ENCODE assay signal across 1 cellular context in genomic region chr6:138987643-138988468, GRCh38.
TF ChIP-seq lines count a peak whose summit lies in the region.

REPS1 (minus strand) TSS chr6:138988253; CDS start chr6:138987682, 571 bp downstream.

TF ChIP-seq in HepG2, 621 proteins besides CTCF, POLR2A, EP300 and RAD21 (continued from another document and continues in another):
- no peak for TF ChIP-seq ZNF704 (CRISPR knock-in tag; IDR thresholded peaks at IDR 0.05; ENCODE audit: borderline replicate concordance)
- TF ChIP-seq PRDM15 (CRISPR knock-in tag; IDR thresholded peaks at IDR 0.05), result peak; percentile 57; the same call in 1 of the 2 replicates
- TF ChIP-seq GATAD2A (CRISPR knock-in tag; IDR thresholded peaks at IDR 0.05), result peak; percentile 87
- TF ChIP-seq ZNF331 (CRISPR knock-in tag; IDR thresholded peaks at IDR 0.05), result peak; percentile 78
- peak; percentile 81 for TF ChIP-seq MAX (IDR thresholded peaks at IDR 0.05)
- TF ChIP-seq HNRNPH1 (optimal IDR thresholded peaks at IDR 0.05; ENCODE audit: low read depth, low read length), result peak; percentile 60
- no peak for TF ChIP-seq GLMP (CRISPR knock-in tag; IDR thresholded peaks at IDR 0.05; ENCODE audit: borderline replicate concordance)
- TF ChIP-seq ZBTB14 (CRISPR knock-in tag; IDR thresholded peaks at IDR 0.05), result peak; percentile 65; the same call in 1 of the 2 replicates
- peak; percentile 49; the same call in 1 of the 2 replicates for TF ChIP-seq MEIS2 (CRISPR knock-in tag; IDR thresholded peaks at IDR 0.05)
- peak; percentile 85; the same call in 1 of the 2 replicates for TF ChIP-seq ATF6 (CRISPR knock-in tag; conservative IDR thresholded peaks at IDR 0.05)
- TF ChIP-seq, protein P1, sequence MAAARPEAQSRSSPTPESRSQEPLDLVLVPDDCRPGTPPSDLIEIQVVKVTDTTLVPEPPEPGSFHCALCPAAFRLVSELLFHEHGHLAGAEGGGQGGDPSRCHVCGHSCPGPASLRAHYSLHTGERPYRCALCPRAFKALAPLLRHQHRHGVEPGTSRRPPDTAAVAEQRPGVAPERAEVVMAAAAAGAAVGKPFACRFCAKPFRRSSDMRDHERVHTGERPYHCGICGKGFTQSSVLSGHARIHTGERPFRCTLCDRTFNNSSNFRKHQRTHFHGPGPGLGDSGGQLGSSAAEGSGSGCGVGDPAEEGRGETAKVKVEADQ (CRISPR knock-in tag; IDR thresholded peaks at IDR 0.05; ENCODE audit: borderline replicate concordance), result no peak
- no peak for TF ChIP-seq JDP2 (CRISPR knock-in tag; IDR thresholded peaks at IDR 0.05; ENCODE audit: borderline replicate concordance)
- 0 out of 2 replicates have a peak, but pooled peaks have one; percentile 3 for TF ChIP-seq ARID2 (CRISPR knock-in tag; IDR thresholded peaks at IDR 0.05; ENCODE audit: borderline replicate concordance)
- TF ChIP-seq RARG (CRISPR knock-in tag; IDR thresholded peaks at IDR 0.05; ENCODE audit: low read depth), result no peak
- no peak; the same call in none of the 2 replicates for TF ChIP-seq ZNF703 (CRISPR knock-in tag; IDR thresholded peaks at IDR 0.05; ENCODE audit: borderline replicate concordance)
- no peak; the same call in 1 of the 2 replicates for TF ChIP-seq REL (CRISPR knock-in tag; conservative IDR thresholded peaks at IDR 0.05)
- peak; percentile 94; the same call in 1 of the 2 replicates for TF ChIP-seq ARHGAP35 (CRISPR knock-in tag; IDR thresholded peaks at IDR 0.05; ENCODE audit: borderline replicate concordance)
- TF ChIP-seq ARNTL (CRISPR knock-in tag; IDR thresholded peaks at IDR 0.05), result no peak
- TF ChIP-seq NONO (IDR thresholded peaks at IDR 0.05), result no peak
- TF ChIP-seq NONO (CRISPR knock-in tag; conservative IDR thresholded peaks at IDR 0.05), result peak; percentile 97
- TF ChIP-seq TFDP1 (CRISPR knock-in tag; IDR thresholded peaks at IDR 0.05; ENCODE audit: borderline replicate concordance), result peak; percentile 80
- TF ChIP-seq ZNF670 (CRISPR knock-in tag; IDR thresholded peaks at IDR 0.05; ENCODE audit: borderline replicate concordance), result no peak
- TF ChIP-seq ARNT2 (CRISPR knock-in tag; IDR thresholded peaks at IDR 0.05; ENCODE audit: low read depth), result peak; percentile 90; the same call in 1 of the 2 replicates
- TF ChIP-seq SYNCRIP (IDR thresholded peaks at IDR 0.05; ENCODE audit: insufficient read depth, low read depth, low read length), result no peak
- TF ChIP-seq ZNF10 (CRISPR knock-in tag; IDR thresholded peaks at IDR 0.05; ENCODE audit: borderline replicate concordance, low read depth), result no peak
- peak; percentile 90 for TF ChIP-seq FOXO1 (CRISPR knock-in tag; IDR thresholded peaks at IDR 0.05)
- TF ChIP-seq STAG1 (CRISPR knock-in tag; IDR thresholded peaks at IDR 0.05), result peak; percentile 66
- TF ChIP-seq ZKSCAN1 (IDR thresholded peaks at IDR 0.05; ENCODE audit: low read length), result 0 out of 2 replicates have a peak, but pooled peaks have one; percentile 13
- no peak for TF ChIP-seq HNRNPL (IDR thresholded peaks at IDR 0.05; ENCODE audit: low read depth, low read length)
- TF ChIP-seq NCOA2 (CRISPR knock-in tag; IDR thresholded peaks at IDR 0.05), result peak; percentile 59; the same call in 1 of the 2 replicates
- TF ChIP-seq GZF1 (CRISPR knock-in tag; IDR thresholded peaks at IDR 0.05), result 0 out of 2 replicates have a peak, but pooled peaks have one; percentile 77
- TF ChIP-seq ZNF275 (CRISPR knock-in tag; IDR thresholded peaks at IDR 0.05; ENCODE audit: borderline replicate concordance), result peak; percentile 86; the same call in 1 of the 2 replicates
- no peak for TF ChIP-seq IKZF4 (CRISPR knock-in tag; IDR thresholded peaks at IDR 0.05; ENCODE audit: borderline replicate concordance, low read depth, not compliant biosample characterization)
- peak; percentile 92 for TF ChIP-seq FOXK1 (CRISPR knock-in tag; IDR thresholded peaks at IDR 0.05; ENCODE audit: borderline replicate concordance, low read depth)
- TF ChIP-seq SIN3A (IDR thresholded peaks at IDR 0.05; ENCODE audit: borderline replicate concordance, low read depth, low read length), result 0 out of 2 replicates have a peak, but pooled peaks have one; percentile 32
- TF ChIP-seq MIER2 (CRISPR knock-in tag; IDR thresholded peaks at IDR 0.05), result peak; percentile 77; the same call in 1 of the 2 replicates
- TF ChIP-seq ZNF879 (CRISPR knock-in tag; IDR thresholded peaks at IDR 0.05), result 0 out of 2 replicates have a peak, but pooled peaks have one; percentile 54
- TF ChIP-seq TEAD3 (CRISPR knock-in tag; optimal IDR thresholded peaks at IDR 0.05; ENCODE audit: borderline replicate concordance), result peak; percentile 81
- TF ChIP-seq MTF2 (CRISPR knock-in tag; IDR thresholded peaks at IDR 0.05; ENCODE audit: borderline replicate concordance), result 0 out of 2 replicates have a peak, but pooled peaks have one; percentile 8
- peak; percentile 53; the same call in 1 of the 2 replicates for TF ChIP-seq TARDBP (CRISPR knock-in tag; IDR thresholded peaks at IDR 0.05)
- TF ChIP-seq, protein P2, sequence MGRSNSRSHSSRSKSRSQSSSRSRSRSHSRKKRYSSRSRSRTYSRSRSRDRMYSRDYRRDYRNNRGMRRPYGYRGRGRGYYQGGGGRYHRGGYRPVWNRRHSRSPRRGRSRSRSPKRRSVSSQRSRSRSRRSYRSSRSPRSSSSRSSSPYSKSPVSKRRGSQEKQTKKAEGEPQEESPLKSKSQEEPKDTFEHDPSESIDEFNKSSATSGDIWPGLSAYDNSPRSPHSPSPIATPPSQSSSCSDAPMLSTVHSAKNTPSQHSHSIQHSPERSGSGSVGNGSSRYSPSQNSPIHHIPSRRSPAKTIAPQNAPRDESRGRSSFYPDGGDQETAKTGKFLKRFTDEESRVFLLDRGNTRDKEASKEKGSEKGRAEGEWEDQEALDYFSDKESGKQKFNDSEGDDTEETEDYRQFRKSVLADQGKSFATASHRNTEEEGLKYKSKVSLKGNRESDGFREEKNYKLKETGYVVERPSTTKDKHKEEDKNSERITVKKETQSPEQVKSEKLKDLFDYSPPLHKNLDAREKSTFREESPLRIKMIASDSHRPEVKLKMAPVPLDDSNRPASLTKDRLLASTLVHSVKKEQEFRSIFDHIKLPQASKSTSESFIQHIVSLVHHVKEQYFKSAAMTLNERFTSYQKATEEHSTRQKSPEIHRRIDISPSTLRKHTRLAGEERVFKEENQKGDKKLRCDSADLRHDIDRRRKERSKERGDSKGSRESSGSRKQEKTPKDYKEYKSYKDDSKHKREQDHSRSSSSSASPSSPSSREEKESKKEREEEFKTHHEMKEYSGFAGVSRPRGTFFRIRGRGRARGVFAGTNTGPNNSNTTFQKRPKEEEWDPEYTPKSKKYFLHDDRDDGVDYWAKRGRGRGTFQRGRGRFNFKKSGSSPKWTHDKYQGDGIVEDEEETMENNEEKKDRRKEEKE (IDR thresholded peaks at IDR 0.05), result no peak
- TF ChIP-seq ZBTB38 (CRISPR knock-in tag; IDR thresholded peaks at IDR 0.05), result 0 out of 2 replicates have a peak, but pooled peaks have one; percentile 23
- peak; percentile 52 to 93; a peak in 3 of 4 replicates for TF ChIP-seq KLF16 (CRISPR knock-in tag; IDR thresholded peaks at IDR 0.05)
- TF ChIP-seq DNMT3B (CRISPR knock-in tag; conservative IDR thresholded peaks at IDR 0.05), result no peak
- peak; percentile 94 for TF ChIP-seq KLF15 (CRISPR knock-in tag; IDR thresholded peaks at IDR 0.05; ENCODE audit: borderline replicate concordance)
- peak; percentile 88 for TF ChIP-seq BRD4 (CRISPR knock-in tag; IDR thresholded peaks at IDR 0.05)
- TF ChIP-seq RFX5 (IDR thresholded peaks at IDR 0.05; ENCODE audit: low read depth, low read length), result peak; percentile 17; the same call in 1 of the 2 replicates
- TF ChIP-seq ZNF660 (CRISPR knock-in tag; IDR thresholded peaks at IDR 0.05; ENCODE audit: borderline replicate concordance, low read depth), result no peak
- TF ChIP-seq CENPT (CRISPR knock-in tag; IDR thresholded peaks at IDR 0.05; ENCODE audit: low read depth), result no peak
- TF ChIP-seq YY1 (IDR thresholded peaks at IDR 0.05; ENCODE audit: insufficient read depth, insufficient replicate concordance, low read depth, low read length), result peak; percentile 93
- peak; percentile 76 for TF ChIP-seq ZNF564 (CRISPR knock-in tag; IDR thresholded peaks at IDR 0.05)
- TF ChIP-seq ZNF790 (CRISPR knock-in tag; IDR thresholded peaks at IDR 0.05; ENCODE audit: borderline replicate concordance), result peak; percentile 55; the same call in 1 of the 2 replicates
- no peak; the same call in 1 of the 2 replicates for TF ChIP-seq NCOA1 (CRISPR knock-in tag; IDR thresholded peaks at IDR 0.05)
